Comparison of ENCODE assay signal across 8 cellular contexts in genomic region chr19:19475845-19476828, GRCh38. TPM values are rescaled to one million over a fixed set of nuclear protein-coding genes. Genes with fewer than 3 reads are reported as not detected.
DNase-seq lines count a peak whose midpoint lies in the region; ATAC-seq and TF ChIP-seq lines count a peak whose summit lies in the region.

No MANE protein-coding gene starts in this region.

- H3K36me3 ChIP-seq in endocrine pancreas (ENCODE audit: control insufficient read depth, insufficient read depth, low read length), result no peaks in the 10 kb centered on the region
- H3K36me3 ChIP-seq in neuronal stem cell (replicated peaks in 1 of 2; ENCODE audit: control insufficient read depth in 2 of 2, insufficient read depth in 2 of 2, low read length in 2 of 2), result peaks cover 16 to 87% of the 10 kb centered on the region in 2 donors

- H2AK5ac ChIP-seq in neuronal stem cell (ENCODE audit: low read depth, low read length), result no peak overlapping the region

- no peaks in the 10 kb centered on the region for H3K9me3 ChIP-seq in endocrine pancreas (ENCODE audit: control insufficient read depth, low read length)
- H3K9me3 ChIP-seq in neuronal stem cell (replicated peaks in 1 of 2; ENCODE audit: control insufficient read depth in 2 of 2, insufficient read depth in 1 of 2, low read depth in 1 of 2, low read length in 2 of 2), result no peaks in the 10 kb centered on the region

- no peak overlapping the region for H2BK12ac ChIP-seq in neuronal stem cell (ENCODE audit: low read length)

- WGBS in neuronal stem cell (ENCODE audit: extremely low coverage in 2 of 2, insufficient read length in 2 of 2, insufficient replicate concordance in 1 of 2), 2 donors, result no CpG with 5 or more reads among the region's 19 CpGs

- no peak overlapping the region for H2BK120ac ChIP-seq in neuronal stem cell (ENCODE audit: low read depth, low read length)

- no peak overlapping the region for H4K8ac ChIP-seq in neuronal stem cell (ENCODE audit: low read depth, low read length)

- no peak overlapping the region for H3K27ac ChIP-seq in neuronal stem cell (replicated peaks; ENCODE audit: low read length)

- H3K4me1 ChIP-seq in endocrine pancreas (ENCODE audit: control insufficient read depth, insufficient read depth, low read length) (no peaks in the 10 kb centered on the region), neuronal stem cell (ENCODE audit: control insufficient read depth in 2 of 2, insufficient read depth in 1 of 2, low read depth in 1 of 2, low read length in 2 of 2) (peaks cover 0 to 4% of the 10 kb centered on the region in 2 donors)

- TF ChIP-seq CTCF in GM12873 (IDR thresholded peaks at IDR 0.05; ENCODE audit: insufficient read depth, low read depth, low read length, missing control alignments) (peak; percentile 46), neural crest cell (conservative IDR thresholded peaks at IDR 0.05) (peak; percentile 46)

- H3K9me3 Mint-ChIP-seq in neural crest cell, result no peaks in the 10 kb centered on the region

- peak overlapping the region; percentile 19 for H3K27ac Mint-ChIP-seq in neural crest cell (ENCODE audit: unreplicated experiment)

- no peak overlapping the region for H3K14ac ChIP-seq in neuronal stem cell (ENCODE audit: low read length)

- H2AFZ ChIP-seq in neuronal stem cell (ENCODE audit: low read length), result no peak overlapping the region

- H3K79me1 ChIP-seq in neuronal stem cell (ENCODE audit: low read depth, low read length), result peaks cover 12% of the 10 kb centered on the region

- H3K27me3 ChIP-seq in endocrine pancreas (ENCODE audit: control insufficient read depth, insufficient read depth, low read length), result no peaks in the 10 kb centered on the region
- H3K27me3 ChIP-seq in neuronal stem cell (ENCODE audit: control insufficient read depth in 3 of 3, insufficient read depth in 3 of 3, low read depth in 1 of 3, low read length in 3 of 3), result no peaks in the 10 kb centered on the region

- H3K27me3 Mint-ChIP-seq in neural crest cell (ENCODE audit: low read depth), result no peaks in the 10 kb centered on the region

- H4K91ac ChIP-seq in neuronal stem cell (ENCODE audit: low read depth, low read length, poor library complexity), result no peak overlapping the region

- H3K18ac ChIP-seq in neuronal stem cell (ENCODE audit: low read length), result no peak overlapping the region

- H3K4ac ChIP-seq in neuronal stem cell (ENCODE audit: low read length), result no peak overlapping the region

- H3K4me3 Mint-ChIP-seq in neural crest cell, result no peak overlapping the region

- H3K23ac ChIP-seq in neuronal stem cell (ENCODE audit: low read depth, low read length, poor library complexity), result no peak overlapping the region

- H3K4me2 ChIP-seq in neuronal stem cell (ENCODE audit: insufficient read depth, low read length, poor library complexity, severe bottlenecking), result no peak overlapping the region

- H2BK5ac ChIP-seq in neuronal stem cell (ENCODE audit: low read length), result no peak overlapping the region

- DNase-seq in OCI-M2 (lab: John Stamatoyannopoulos, UW; ENCODE audit: unreplicated experiment) (peak; percentile 81), neural crest cell (ENCODE audit: low read depth, low spot score) (no peak), NCI-H748 treated with DMSO at 0.1 percent for 48 hours (lab: John Stamatoyannopoulos, UW) (no peak), midbrain (lab: John Stamatoyannopoulos, UW) (no peak), neuronal stem cell (ENCODE audit: low spot score) (no peak)

- peaks cover 15% of the 10 kb centered on the region for H3K4me1 Mint-ChIP-seq in neural crest cell

- no peak for ATAC-seq in HG03439 (IDR thresholded peaks at IDR 0.05; ENCODE audit: unreplicated experiment)

- no peak overlapping the region for H3K4me3 ChIP-seq in endocrine pancreas (ENCODE audit: control insufficient read depth, insufficient read depth, low read length)
- H3K4me3 ChIP-seq in neuronal stem cell (ENCODE audit: low read length in 2 of 2), result no peak overlapping the region

- peaks cover 3% of the 10 kb centered on the region for H3K36me3 Mint-ChIP-seq in neural crest cell (ENCODE audit: low read depth)

- H2BK15ac ChIP-seq in neuronal stem cell (ENCODE audit: low read length), result no peak overlapping the region

- H3K9ac ChIP-seq in endocrine pancreas (ENCODE audit: control insufficient read depth, insufficient read depth, low read length), result peak overlapping the region; percentile 36
- H3K9ac ChIP-seq in neuronal stem cell (ENCODE audit: low read depth, low read length, poor library complexity), result no peak overlapping the region

RNA-seq across cellular contexts. Expression of gene TSSK6, which starts 39.2 kb away (rescaled TPM):
- 2.7 and 2.9 TPM in 2 replicates for total RNA-seq in neural crest cell
- 2.3 TPM for polyA plus RNA-seq in neuronal stem cell (2013, experiment 1 of 2)
- polyA plus RNA-seq in neuronal stem cell (2013, experiment 2 of 2), result 2.2 TPM

RNA-seq across cellular contexts. Expression of gene NDUFA13, which starts 39.9 kb away (rescaled TPM):
- total RNA-seq in neural crest cell, result 371 and 389 TPM in 2 replicates
- polyA plus RNA-seq in neuronal stem cell (2013, experiment 1 of 2), result 218 TPM
- polyA plus RNA-seq in neuronal stem cell (2013, experiment 2 of 2), result 213 TPM

RNA-seq across cellular contexts. Expression of gene YJEFN3, which starts 52.6 kb away (rescaled TPM):
- 15.0 and 18.1 TPM in 2 replicates for total RNA-seq in neural crest cell
- polyA plus RNA-seq in neuronal stem cell (2013, experiment 1 of 2), result 10.9 TPM
- polyA plus RNA-seq in neuronal stem cell (2013, experiment 2 of 2), result 9.9 TPM
